ENCODE assay signal across 1 cellular context in genomic region chr7:99504281-99504602, GRCh38.
A peak's percentile ranks its signal among the peaks of the same experiment; 100 is the strongest.
TF ChIP-seq lines count a peak whose summit lies in the region.

No MANE protein-coding gene starts in this region.

TF ChIP-seq in HCT116, 20 proteins besides CTCF, POLR2A, EP300 and RAD21:
- TF ChIP-seq TCF7L2 (IDR thresholded peaks at IDR 0.05; ENCODE audit: borderline replicate concordance, extremely low read depth, insufficient read depth, insufficient read length) (peak; percentile 96), SIN3A (IDR thresholded peaks at IDR 0.05; ENCODE audit: low read depth) (no peak)
TF ChIP-seq in HCT116: peak in this region for 1.
